25 cellular contexts compared by ENCODE assay signal in genomic region chr1:173365341-173365740, GRCh38.
"Had no signal": no experiment of that assay in that cellular context is flagged by ENCODE, and none has a peak within 500 bp of the region (broad histone marks: within the 10 kb centered on the region; RNA-seq: fewer than 3 reads in every experiment).

No MANE protein-coding gene starts in this region.

- DNase-seq: nephron progenitor cell; nucleus accumbens; pancreas; right cardiac atrium; right lobe of liver; sigmoid colon; small intestine; stimulated activated CD4-positive, alpha-beta T cell treated with anti-CD3 and anti-CD28 coated beads, Interleukin-15, amount 100 ng/mL, for 24 hours; stimulated activated CD4-positive, alpha-beta T cell treated with anti-CD3 and anti-CD28 coated beads, Interleukin-2, amount 100 ng/mL, for 24 hours; stimulated activated CD4-positive, alpha-beta T cell treated with anti-CD3 and anti-CD28 coated beads, Interleukin-2, amount 100 ng/mL, for 48 hours; stimulated activated CD4-positive, alpha-beta T cell treated with anti-CD3 and anti-CD28 coated beads, Interleukin-4, amount 100 ng/mL, for 24 hours; stimulated activated naive B cell treated with anti-CD40 and anti-IgM and Interleukin-4, amounts not matched to agents 10 μg/mL and 1 μg/mL and 100 μg/mL, for 72 hours; stimulated activated naive CD4-positive, alpha-beta T cell treated with Interleukin-2 at 50 U/mL for 16 hours; stomach; thyroid gland; trophoblast cell; upper lobe of left lung had no signal

- FAIRE-seq: pancreas, small intestine, urothelium cell line had no signal

- H3K9me3 ChIP-seq: neutrophil, pancreas, prostate gland, right lobe of liver, sigmoid colon, stomach, thoracic aorta, thyroid gland, upper lobe of left lung, vagina had no signal

- H3K4me3 ChIP-seq: pancreas, prostate gland, right lobe of liver, sigmoid colon, stomach, thoracic aorta, thyroid gland, tibial nerve, upper lobe of left lung, vagina had no signal

- H3K4me1 ChIP-seq: pancreas, prostate gland, right lobe of liver, sigmoid colon, stomach, thyroid gland, tibial nerve, upper lobe of left lung, vagina had no signal

- H3K27ac ChIP-seq: neutrophil, pancreas, prostate gland, right lobe of liver, sigmoid colon, stomach, thoracic aorta, thyroid gland, tibial nerve, upper lobe of left lung, vagina had no signal

- ATAC-seq: natural killer cell treated with Interleukin-12 subunit alpha and Interleukin-12 subunit beta and Interleukin-15 and Interleukin-18, amount 100 ng/mL, for 72 hours; pancreas; right cardiac atrium; right lobe of liver; stimulated activated effector memory CD8-positive, alpha-beta T cell treated with anti-CD3 and anti-CD28 coated beads, Interleukin-12 subunit alpha, Interleukin-12 subunit beta, amount 100 ng/mL, for 72 hours; stimulated activated naive B cell treated with anti-CD40 and anti-IgM and Interleukin-4, amounts not matched to agents 10 μg/mL and 1 μg/mL and 100 μg/mL, for 72 hours had no signal
